Comparison of ENCODE assay signal across 8 cellular contexts in the genomic region with DNA sequence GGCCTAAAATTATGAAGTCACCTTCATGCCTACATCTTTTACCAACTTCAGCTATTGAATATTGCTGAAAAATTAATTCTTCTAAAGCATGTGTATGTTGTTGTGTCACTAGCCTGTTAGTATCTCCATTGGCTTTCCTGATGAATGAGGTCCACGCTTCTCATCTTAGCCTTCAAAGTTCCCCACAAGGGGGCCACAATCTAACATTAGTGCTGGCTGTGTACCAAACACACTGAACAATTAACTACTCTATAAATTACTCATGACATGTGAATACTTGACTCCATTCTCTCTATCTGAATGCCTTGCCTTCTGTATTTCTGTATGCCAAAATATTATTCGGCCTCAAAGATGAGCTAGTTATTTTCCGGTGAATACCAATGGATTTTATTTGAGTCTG.
DNase-seq lines count a peak whose midpoint lies in the region; ATAC-seq, FAIRE-seq and TF ChIP-seq lines count a peak whose summit lies in the region.

No MANE protein-coding gene starts in this region.

- H3K36me3 ChIP-seq in HAP-1 (replicated peaks) (no peaks in the 10 kb centered on the region), RWPE2 (ENCODE audit: low read depth) (no peaks in the 10 kb centered on the region)

- H3K27ac ChIP-seq in RWPE2 (ENCODE audit: poor library complexity, severe bottlenecking): no peak overlapping the region

- H3K4me3 ChIP-seq in HAP-1 (no peak overlapping the region), RWPE2 (ENCODE audit: severe bottlenecking) (no peak overlapping the region)

- TF ChIP-seq CTCF in RWPE2 (IDR thresholded peaks at IDR 0.05; ENCODE audit: poor library complexity, severe bottlenecking): peak; percentile 75

- no peak for FAIRE-seq in urothelium cell line (lab: Jason Lieb, UNC)

- peak; percentile 60 for DNase-seq in EL
- DNase-seq in HAP-1 (ENCODE audit: low spot score in 2 of 2): peak; percentile 40 to 57
- DNase-seq in RWPE2 (ENCODE audit: low spot score): no peak
- DNase-seq in kidney glomerular epithelial cell (lab: John Stamatoyannopoulos, UW): peak; percentile 40
- DNase-seq in urothelium cell line (ENCODE audit: low spot score): no peak
- no peak for DNase-seq in cerebellar nuclear complex (lab: John Stamatoyannopoulos, UW)
- no peak for DNase-seq in 8988T

- H3K27me3 ChIP-seq in HAP-1 (ENCODE audit: low read depth) (no peaks in the 10 kb centered on the region), RWPE2 (ENCODE audit: insufficient read depth, poor library complexity, severe bottlenecking) (no peaks in the 10 kb centered on the region)

- no peaks in the 10 kb centered on the region for H3K9me3 ChIP-seq in HAP-1
- H3K9me3 ChIP-seq in RWPE2 (ENCODE audit: severe bottlenecking): no peaks in the 10 kb centered on the region

- no peaks in the 10 kb centered on the region for H3K4me1 ChIP-seq in HAP-1
- H3K4me1 ChIP-seq in RWPE2 (ENCODE audit: insufficient read depth, poor library complexity, severe bottlenecking): peaks cover 3% of the 10 kb centered on the region

- ATAC-seq in RWPE2 (ENCODE audit: low read depth) (peak; percentile 89), GM21360 (IDR thresholded peaks at IDR 0.05; ENCODE audit: unreplicated experiment) (no peak)

- in situ Hi-C loops in HAP-1 (cut with MboI; ENCODE audit: low sequenced_read_pairs): no loop called here

Comparison
In these comparisons a context has a peak if more than half of its experiments do, and no peak if none do; other contexts are left out.
1. DNase-seq: peak in EL (single experiment), HAP-1 (2 of 2) and kidney glomerular epithelial cell (single experiment); none in RWPE2 (single experiment), urothelium cell line (single experiment), cerebellar nuclear complex (0 of 2) and 8988T (single experiment).